Comparison of ENCODE assay signal across 1 cellular context in the genomic region with DNA sequence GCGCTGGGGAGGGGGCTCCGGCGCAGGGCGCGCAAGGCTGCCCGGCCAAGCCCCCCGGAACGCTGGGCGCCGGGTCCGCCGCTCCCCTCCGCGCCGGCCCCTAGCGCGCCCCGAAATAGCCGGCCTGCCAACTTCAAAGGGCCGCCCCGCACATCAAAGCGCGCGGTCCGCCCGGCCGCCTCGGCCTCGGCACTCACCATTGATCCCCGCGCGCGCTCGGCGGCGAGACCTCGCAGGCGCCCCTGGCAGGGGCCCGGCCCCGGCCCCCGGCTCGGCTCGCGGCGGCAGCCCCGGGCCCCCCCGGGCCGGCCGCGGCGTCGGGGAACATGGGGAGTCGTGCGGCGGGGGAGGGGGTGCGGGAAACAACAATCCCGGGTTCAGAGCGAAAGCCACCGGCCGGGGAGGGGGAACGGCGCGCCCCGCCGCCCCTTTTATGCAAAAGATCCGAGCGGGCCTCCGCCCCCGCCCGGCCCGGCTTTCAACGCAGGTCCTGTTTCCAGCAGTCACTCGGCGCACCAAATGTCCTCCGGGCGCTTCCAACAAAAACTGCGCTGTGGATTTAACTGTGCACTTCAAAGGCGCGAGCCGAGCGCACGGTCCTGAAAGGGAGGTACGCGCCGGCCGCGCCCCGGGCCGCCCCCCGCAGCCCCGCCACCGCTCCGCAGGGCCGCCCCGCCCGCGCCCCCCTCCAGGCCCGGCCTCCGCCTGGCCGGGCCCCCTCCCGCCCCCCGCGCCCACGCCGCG.
A peak's percentile ranks its signal among the peaks of the same experiment; 100 is the strongest.
TF ChIP-seq lines count a peak whose summit lies in the region.

No MANE protein-coding gene starts in this region.

TF ChIP-seq in SK-N-SH, 30 proteins besides CTCF, POLR2A, EP300 and RAD21 (continued from another document):
- TF ChIP-seq, protein P1, sequence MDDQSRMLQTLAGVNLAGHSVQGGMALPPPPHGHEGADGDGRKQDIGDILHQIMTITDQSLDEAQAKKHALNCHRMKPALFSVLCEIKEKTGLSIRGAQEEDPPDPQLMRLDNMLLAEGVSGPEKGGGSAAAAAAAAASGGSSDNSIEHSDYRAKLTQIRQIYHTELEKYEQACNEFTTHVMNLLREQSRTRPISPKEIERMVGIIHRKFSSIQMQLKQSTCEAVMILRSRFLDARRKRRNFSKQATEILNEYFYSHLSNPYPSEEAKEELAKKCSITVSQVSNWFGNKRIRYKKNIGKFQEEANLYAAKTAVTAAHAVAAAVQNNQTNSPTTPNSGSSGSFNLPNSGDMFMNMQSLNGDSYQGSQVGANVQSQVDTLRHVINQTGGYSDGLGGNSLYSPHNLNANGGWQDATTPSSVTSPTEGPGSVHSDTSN (IDR thresholded peaks at IDR 0.05): 0 out of 2 replicates have a peak, but pooled peaks have one; percentile 19
- TF ChIP-seq FOXM1 (IDR thresholded peaks at IDR 0.05; ENCODE audit: low read depth) (no peak), ZBTB33 (IDR thresholded peaks at IDR 0.05; ENCODE audit: borderline replicate concordance, low read depth) (no peak), FOSL2 (IDR thresholded peaks at IDR 0.05; ENCODE audit: borderline replicate concordance, low read depth) (no peak)
